20 cellular contexts compared by ENCODE assay signal in genomic region chr16:69881141-69881540, GRCh38.
DNase-seq lines count a peak whose midpoint lies in the region; ATAC-seq and TF ChIP-seq lines count a peak whose summit lies in the region.
"Had no signal": no experiment of that assay in that cellular context is flagged by ENCODE, and none has a peak within 500 bp of the region (broad histone marks: within the 10 kb centered on the region; RNA-seq: fewer than 3 reads in every experiment).

No MANE protein-coding gene starts in this region.

- dilution Hi-C loops in IMR-90 (cut with HindIII; ENCODE audit: low sequenced_read_pairs, unreplicated experiment), result no loop called here

- peak overlapping the region; percentile 5; the same call in 1 of the 2 replicates for H3K18ac ChIP-seq in IMR-90 (ENCODE audit: low read depth, low read length)

- H3K36me3 ChIP-seq in IMR-90 (ENCODE audit: control insufficient read depth, insufficient read depth, low read length) (no peaks in the 10 kb centered on the region), osteoblast (ENCODE audit: insufficient read depth, low read length) (peaks cover 6% of the 10 kb centered on the region), thyroid gland (no peaks in the 10 kb centered on the region)

- BruUV-seq in IMR-90 (replicated peaks; lab: Mats Ljungman, UMichigan), result no TSS peak

- H2BK15ac ChIP-seq in IMR-90 (ENCODE audit: low read depth, low read length), result no peak overlapping the region

- H2AFZ ChIP-seq in IMR-90 (replicated peaks; ENCODE audit: low read length, poor library complexity) (no peak overlapping the region), osteoblast (ENCODE audit: low read length) (peak overlapping the region; percentile 6)
- H2AFZ ChIP-seq: PC-9 had no signal

- no peak overlapping the region for H3K27ac ChIP-seq in IMR-90 (ENCODE audit: insufficient read depth, low read length)
- peak overlapping the region; percentile 65 for H3K27ac ChIP-seq in osteoblast (ENCODE audit: low read depth, low read length)
- H3K27ac ChIP-seq in thyroid gland, result peak overlapping the region; percentile 26 to 60 (median 47)
- H3K27ac ChIP-seq: A549, HL-60, PC-9 had no signal

- no peaks in the 10 kb centered on the region for H3K27me3 Mint-ChIP-seq in chondrocyte (ENCODE audit: low read depth)
- H3K27me3 Mint-ChIP-seq in effector memory CD8-positive, alpha-beta T cell, result no peaks in the 10 kb centered on the region
- H3K27me3 Mint-ChIP-seq: CD4-positive, CD25-positive, alpha-beta regulatory T cell had no signal

- DNase-seq in IMR-90 (no peak), chondrocyte (ENCODE audit: low spot score) (no peak), osteoblast (ENCODE audit: insufficient read length, low spot score, missing footprints) (no peak), thyroid gland (no peak), SW480 (ENCODE audit: low spot score) (no peak)
- DNase-seq in effector memory CD8-positive, alpha-beta T cell, result no peak
- DNase-seq: CD4-positive, CD25-positive, alpha-beta regulatory T cell; GF-D8; NCI-H1105; NCI-H146; NCI-H2029; NCI-H2227 treated with DMSO at 0.1 percent for 48 hours; NCI-H510A; PC-9; RPMI8226; SHP77 had no signal

- H3K9me3 ChIP-seq in IMR-90 (ENCODE audit: control insufficient read depth, insufficient read depth, low read length), result peaks cover 10% of the 10 kb centered on the region
- H3K9me3 ChIP-seq in osteoblast (ENCODE audit: low read depth, low read length), result peaks cover 7% of the 10 kb centered on the region
- H3K9me3 ChIP-seq in thyroid gland, result no peaks in the 10 kb centered on the region

- no peaks in the 10 kb centered on the region for H3K79me2 ChIP-seq in osteoblast (ENCODE audit: insufficient read depth, low read length)

- H4K8ac ChIP-seq in IMR-90 (ENCODE audit: low read depth in 2 of 2, low read length in 2 of 2), result no peak overlapping the region; a peak in 1 of 4 replicates

- CTCF ChIA-PET in IMR-90 (lab: Yijun Ruan, JAX), result no interaction called here

- H3K4me1 ChIP-seq in IMR-90 (ENCODE audit: control insufficient read depth, insufficient read depth, low read length) (peaks cover 5% of the 10 kb centered on the region), osteoblast (ENCODE audit: insufficient read depth, low read length) (peaks cover 10% of the 10 kb centered on the region), thyroid gland (peaks cover 0 to 6% of the 10 kb centered on the region in 2 donors)
- H3K4me1 ChIP-seq: HAP-1 had no signal

- H2BK120ac ChIP-seq in IMR-90 (ENCODE audit: low read depth, low read length), result no peak overlapping the region

- TF ChIP-seq POLR2A in IMR-90 (IDR thresholded peaks at IDR 0.05; ENCODE audit: low read depth, low read length), result no peak
- TF ChIP-seq POLR2A in thyroid gland (IDR thresholded peaks at IDR 0.05), result no peak

- no peaks in the 10 kb centered on the region for H4K20me1 ChIP-seq in IMR-90 (ENCODE audit: insufficient read depth, low read length)
- H4K20me1 ChIP-seq in osteoblast (ENCODE audit: insufficient read depth, low read length), result no peaks in the 10 kb centered on the region

- H2AK5ac ChIP-seq in IMR-90 (ENCODE audit: low read depth, low read length), result peak overlapping the region; percentile 7; the same call in 1 of the 2 replicates

- no peak overlapping the region for H2BK20ac ChIP-seq in IMR-90 (ENCODE audit: low read depth, low read length)

- H3K23ac ChIP-seq in IMR-90 (ENCODE audit: low read depth, low read length), result peak overlapping the region; percentile 24; the same call in 1 of the 2 replicates

- peak overlapping the region; percentile 37 for H3K27ac Mint-ChIP-seq in chondrocyte (ENCODE audit: unreplicated experiment)
- H3K27ac Mint-ChIP-seq in effector memory CD8-positive, alpha-beta T cell, result no peak overlapping the region
- H3K27ac Mint-ChIP-seq: CD4-positive, CD25-positive, alpha-beta regulatory T cell had no signal

- peak overlapping the region; percentile 54 for H2BK5ac ChIP-seq in IMR-90 (ENCODE audit: low read depth, low read length, poor library complexity, severe bottlenecking)

- peaks cover 9% of the 10 kb centered on the region for H3K9me1 ChIP-seq in IMR-90 (ENCODE audit: insufficient read depth, low read length)

- H3K4me3 Mint-ChIP-seq in chondrocyte (ENCODE audit: unreplicated experiment), result no peak overlapping the region
- no peak overlapping the region for H3K4me3 Mint-ChIP-seq in effector memory CD8-positive, alpha-beta T cell

- H3K9me3 Mint-ChIP-seq in chondrocyte (ENCODE audit: low read depth), result peaks cover 15% of the 10 kb centered on the region
- H3K9me3 Mint-ChIP-seq in effector memory CD8-positive, alpha-beta T cell, result no peaks in the 10 kb centered on the region
- H3K9me3 Mint-ChIP-seq: CD4-positive, CD25-positive, alpha-beta regulatory T cell had no signal

- H3K4me3 ChIP-seq in IMR-90 (ENCODE audit: insufficient read depth, low read depth, low read length) (no peak overlapping the region), osteoblast (ENCODE audit: insufficient read depth, low read length) (no peak overlapping the region), thyroid gland (replicated peaks in 1 of 3) (no peak overlapping the region)
- H3K4me3 ChIP-seq: A549, HAP-1, PC-9 had no signal

- 60% methylated on average over 1 of the region's 4 CpGs; no CpG with 5 or more reads in 1 of the 2 experiments for WGBS in IMR-90 (ENCODE audit: extremely low coverage in 2 of 2, insufficient read length in 1 of 2), 2 experiments
- WGBS in thyroid gland, 2 donors, result 95% methylated on average over 4 of the region's 4 CpGs

- ATAC-seq in IMR-90 (ENCODE audit: low read depth) (no peak), GM18873 (IDR thresholded peaks at IDR 0.05; ENCODE audit: low FRiP score, unreplicated experiment) (no peak)
- ATAC-seq in effector memory CD8-positive, alpha-beta T cell (replicated peaks), result no peak
- ATAC-seq: A549 had no signal

- H3K14ac ChIP-seq in IMR-90 (replicated peaks; ENCODE audit: low read depth, low read length), result no peak overlapping the region

- no peak overlapping the region for H4K5ac ChIP-seq in IMR-90 (ENCODE audit: low read depth, low read length)

- intact Hi-C loops in IMR-90 (cut with micrococcal nuclease) (loop anchor here (5.0 kb wide), 1 partner anchor 36 kb away; no protein-coding TSS in a partner anchor), thyroid gland (cut with DNase I) (no loop called here)

- 0 out of 2 replicates have a peak overlapping the region, but pooled peaks have one; percentile 48 for H3K4ac ChIP-seq in IMR-90 (ENCODE audit: low read depth, low read length)

- no peak overlapping the region for H3K56ac ChIP-seq in IMR-90 (ENCODE audit: extremely low read depth, insufficient read depth, low read length)

- H3K79me1 ChIP-seq in IMR-90 (ENCODE audit: low read depth in 1 of 2, low read length in 2 of 2), result peaks cover 0 to 8% of the 10 kb centered on the region in 2 experiments; a peak in 2 of 4 replicates

- H3K27me3 ChIP-seq in IMR-90 (ENCODE audit: control insufficient read depth, insufficient read depth, low read length) (no peaks in the 10 kb centered on the region), osteoblast (ENCODE audit: insufficient read depth, low read length) (no peaks in the 10 kb centered on the region), thyroid gland (no peaks in the 10 kb centered on the region)

- POLR2A ChIA-PET in IMR-90 (lab: Charles Lee; ENCODE audit: unreplicated experiment), result interaction anchor here (0.5 kb wide), 1 partner anchor 42 kb away, joined by 3 read pairs; no protein-coding TSS in a partner anchor

- H3K9ac ChIP-seq in IMR-90 (ENCODE audit: low read depth, low read length), result no peak overlapping the region

- peaks cover 16% of the 10 kb centered on the region for H3K36me3 Mint-ChIP-seq in chondrocyte (ENCODE audit: low read depth)
- peaks cover 26% of the 10 kb centered on the region for H3K36me3 Mint-ChIP-seq in effector memory CD8-positive, alpha-beta T cell (ENCODE audit: insufficient read depth)

- TF ChIP-seq CTCF in IMR-90 (conservative IDR thresholded peaks at IDR 0.05; ENCODE audit: low read depth, low read length) (no peak), chondrocyte (IDR thresholded peaks at IDR 0.05) (no peak), osteoblast (IDR thresholded peaks at IDR 0.05; ENCODE audit: extremely low read depth, low read depth, low read length) (no peak), thyroid gland (IDR thresholded peaks at IDR 0.05) (no peak)

- in situ Hi-C loops in IMR-90 (cut with MboI; ENCODE audit: low sequenced_read_pairs), result loop anchor here (10.0 kb wide), 1 partner anchor 56 kb away; no protein-coding TSS in a partner anchor

- H4K91ac ChIP-seq in IMR-90 (ENCODE audit: insufficient read depth, low read depth, low read length), result no peak overlapping the region

- peaks cover 8% of the 10 kb centered on the region for H3K4me1 Mint-ChIP-seq in chondrocyte (ENCODE audit: low read depth)
- H3K4me1 Mint-ChIP-seq in effector memory CD8-positive, alpha-beta T cell (ENCODE audit: low read depth in 2 of 2), result peaks cover 9% of the 10 kb centered on the region in 2 donors

- TF ChIP-seq RAD21 in IMR-90 (IDR thresholded peaks at IDR 0.05; ENCODE audit: low read length), result no peak

- H2AK9ac ChIP-seq in IMR-90 (replicated peaks; ENCODE audit: low read depth, low read length, poor library complexity), result no peak overlapping the region

- no peak overlapping the region for H3K4me2 ChIP-seq in IMR-90 (ENCODE audit: low read depth, low read length)
- H3K4me2 ChIP-seq in osteoblast (ENCODE audit: insufficient read depth, low read length), result peak overlapping the region; percentile 51
- H3K4me2 ChIP-seq: A549, PC-9 had no signal

TF ChIP-seq in IMR-90, 13 proteins besides CTCF, POLR2A, EP300 and RAD21 (continues in another document):
- TF ChIP-seq FOS (IDR thresholded peaks at IDR 0.05; ENCODE audit: low read depth, low read length) (no peak), NFE2L2 (IDR thresholded peaks at IDR 0.05; ENCODE audit: low read depth, low read length) (no peak), ELK1 (IDR thresholded peaks at IDR 0.05; ENCODE audit: borderline replicate concordance, low read depth, low read length) (no peak), USF2 (IDR thresholded peaks at IDR 0.05; ENCODE audit: low read depth, low read length) (no peak), SMC3 (IDR thresholded peaks at IDR 0.05; ENCODE audit: low read depth, low read length) (no peak)
